8 cellular contexts compared by ENCODE assay signal in genomic region chr6:42746452-42747400, GRCh38. TPM values are rescaled to one million over a fixed set of nuclear protein-coding genes. Genes with fewer than 3 reads are reported as not detected.
A peak's percentile ranks its signal among the peaks of the same experiment; 100 is the strongest.
DNase-seq lines count a peak whose midpoint lies in the region; ATAC-seq, FAIRE-seq and TF ChIP-seq lines count a peak whose summit lies in the region.

No MANE protein-coding gene starts in this region.

- ATAC-seq in GM18909 (IDR thresholded peaks at IDR 0.05; ENCODE audit: poor library complexity, unreplicated experiment) (peak; percentile 57), HG03159 (IDR thresholded peaks at IDR 0.05; ENCODE audit: unreplicated experiment) (peak; percentile 50)

- H3K4me3 ChIP-seq in kidney (ENCODE audit: low read length in 2 of 2): peak overlapping the region; percentile 80 to 85

- TF ChIP-seq CTCF in kidney (IDR thresholded peaks at IDR 0.05; ENCODE audit: borderline replicate concordance, extremely low read depth, insufficient read depth): no peak

- H3K27ac ChIP-seq in kidney (ENCODE audit: low read depth in 2 of 2, low read length in 2 of 2): peak overlapping the region; percentile 92

- H3K9me3 ChIP-seq in kidney (ENCODE audit: control insufficient read depth in 1 of 2, low read length in 2 of 2): no peaks in the 10 kb centered on the region

- peak overlapping the region; percentile 42 to 80 for H3K9ac ChIP-seq in kidney (ENCODE audit: low read length in 2 of 2)

- H3K36me3 ChIP-seq in kidney (ENCODE audit: control insufficient read depth in 1 of 2, insufficient read depth in 2 of 2, low read length in 2 of 2): no peaks in the 10 kb centered on the region

- DNase-seq in AG08395 (ENCODE audit: low spot score) (peak; percentile 83), NCI-H446 (lab: John Stamatoyannopoulos, UW) (peak; percentile 83 to 92), cerebellar cortex (ENCODE audit: low spot score) (peak; percentile 93), kidney (peak; percentile 95)
- peak; percentile 77 for DNase-seq in activated CD4-positive, CD25-positive, alpha-beta regulatory T cell treated with anti-CD3 and anti-CD28 coated beads, Interleukin-2, amount 50 U/mL, for 72 hours
- peak; percentile 63 to 80 (median 72) for DNase-seq in stimulated activated CD4-positive, alpha-beta T cell treated with anti-CD3 and anti-CD28 coated beads, Interleukin-12 subunit alpha, Interleukin-12 subunit beta, amount 100 ng/mL, for 48 hours (ENCODE audit: low read depth in 2 of 3, low spot score in 1 of 3)

- H3K4me1 ChIP-seq in kidney (ENCODE audit: control insufficient read depth in 1 of 2, insufficient read depth in 1 of 2, low read depth in 1 of 2, low read length in 2 of 2): peaks cover 0 to 6% of the 10 kb centered on the region in 2 donors

- no peak for FAIRE-seq in kidney (lab: Jason Lieb, UNC)

- intact Hi-C loops in kidney (cut with DNase I): no loop called here

RNA-seq across cellular contexts. Expression of gene TBCC, which starts 0.8 kb away (rescaled TPM):
- total RNA-seq in kidney: 21.2 TPM
- polyA plus RNA-seq in kidney (ENCODE audit: insufficient read depth, low read depth, low replicate concordance): 17.6 TPM

RNA-seq across cellular contexts. Expression of gene PRPH2, which starts 24.3 kb away (rescaled TPM):
- total RNA-seq in kidney: 1.6 TPM
- polyA plus RNA-seq in kidney (ENCODE audit: insufficient read depth, low read depth, low replicate concordance): 0.75 TPM

RNA-seq across cellular contexts. Expression of gene BICRAL, which starts 35.1 kb away (rescaled TPM):
- total RNA-seq in kidney: 20.9 TPM
- polyA plus RNA-seq in kidney (ENCODE audit: insufficient read depth, low read depth, low replicate concordance): 2.7 TPM

Comparison
In these comparisons a context has a peak if more than half of its experiments do, and no peak if none do; other contexts are left out.
1. Peak in every context shown above with its lines: DNase-seq, ATAC-seq, H3K4me3 ChIP-seq and H3K27ac ChIP-seq.